Comparison of ENCODE assay signal across 10 cellular contexts in genomic region chr18:47397671-47398319, GRCh38.
A peak's percentile ranks its signal among the peaks of the same experiment; 100 is the strongest.
DNase-seq lines count a peak whose midpoint lies in the region; ATAC-seq and TF ChIP-seq lines count a peak whose summit lies in the region.
"Had no signal": no experiment of that assay in that cellular context is flagged by ENCODE, and none has a peak within 500 bp of the region (broad histone marks: within the 10 kb centered on the region; RNA-seq: fewer than 3 reads in every experiment).

No MANE protein-coding gene starts in this region.

- ATAC-seq in activated naive CD8-positive, alpha-beta T cell treated with anti-CD3 and anti-CD28 coated beads, Interleukin-2, amount 50 U/mL, for 24 hours, result no peak
- ATAC-seq in stimulated activated naive CD8-positive, alpha-beta T cell treated with anti-CD3 and anti-CD28 coated beads, Interleukin-15, Interleukin-2, amounts not matched to agents 100 U/mL and 50 U/mL, for 24 hours, result no peak
- ATAC-seq in GM21360 (IDR thresholded peaks at IDR 0.05; ENCODE audit: unreplicated experiment), result no peak
- no peak for ATAC-seq in GM18519 (IDR thresholded peaks at IDR 0.05; ENCODE audit: low FRiP score, unreplicated experiment)

- H3K4me3 ChIP-seq in NB4 (ENCODE audit: low read depth, low read length), result no peak overlapping the region

- no peaks in the 10 kb centered on the region for H3K9me3 Mint-ChIP-seq in activated naive CD8-positive, alpha-beta T cell treated with anti-CD3 and anti-CD28 coated beads, Interleukin-2, amount 50 U/mL, for 24 hours
- peaks cover 1% of the 10 kb centered on the region for H3K9me3 Mint-ChIP-seq in activated naive CD8-positive, alpha-beta T cell treated with anti-CD3 and anti-CD28 coated beads for 36 hours
- H3K9me3 Mint-ChIP-seq: T-helper 2 cell treated with Interferon-gamma antibody and Interleukin-4, amounts not matched to agents 5 μg/mL and 100 μg/mL, for 36 hours had no signal

- DNase-seq in activated naive CD8-positive, alpha-beta T cell treated with anti-CD3 and anti-CD28 coated beads, Interleukin-2, amount 50 U/mL, for 24 hours, result peak; percentile 26
- no peak for DNase-seq in activated naive CD8-positive, alpha-beta T cell treated with anti-CD3 and anti-CD28 coated beads for 36 hours
- DNase-seq in NB4 (ENCODE audit: low read depth), result peak; percentile 43
- DNase-seq in dermis blood vessel endothelial cell, result peak; percentile 19
- peak; percentile 12 for DNase-seq in stimulated activated naive CD8-positive, alpha-beta T cell treated with anti-CD3 and anti-CD28 coated beads, Interleukin-15, Interleukin-2, amounts not matched to agents 100 U/mL and 50 U/mL, for 24 hours
- no peak for DNase-seq in NCI-H345 (lab: John Stamatoyannopoulos, UW)

- H3K4me3 Mint-ChIP-seq in activated naive CD8-positive, alpha-beta T cell treated with anti-CD3 and anti-CD28 coated beads, Interleukin-2, amount 50 U/mL, for 24 hours, result no peak overlapping the region
- H3K4me3 Mint-ChIP-seq in activated naive CD8-positive, alpha-beta T cell treated with anti-CD3 and anti-CD28 coated beads for 36 hours, result no peak overlapping the region
- H3K4me3 Mint-ChIP-seq: central memory CD8-positive, alpha-beta T cell; T-helper 2 cell treated with Interferon-gamma antibody and Interleukin-4, amounts not matched to agents 5 μg/mL and 100 μg/mL, for 36 hours had no signal

- no peak for TF ChIP-seq POLR2A in NB4 (IDR thresholded peaks at IDR 0.05; ENCODE audit: extremely low read depth, insufficient read length)

- H3K36me3 Mint-ChIP-seq in activated naive CD8-positive, alpha-beta T cell treated with anti-CD3 and anti-CD28 coated beads, Interleukin-2, amount 50 U/mL, for 24 hours (ENCODE audit: low read depth), result no peaks in the 10 kb centered on the region
- H3K36me3 Mint-ChIP-seq in activated naive CD8-positive, alpha-beta T cell treated with anti-CD3 and anti-CD28 coated beads for 36 hours, result no peaks in the 10 kb centered on the region

- H3K4me1 Mint-ChIP-seq in activated naive CD8-positive, alpha-beta T cell treated with anti-CD3 and anti-CD28 coated beads, Interleukin-2, amount 50 U/mL, for 24 hours, result no peaks in the 10 kb centered on the region
- H3K4me1 Mint-ChIP-seq in activated naive CD8-positive, alpha-beta T cell treated with anti-CD3 and anti-CD28 coated beads for 36 hours, result no peaks in the 10 kb centered on the region
- H3K4me1 Mint-ChIP-seq: central memory CD8-positive, alpha-beta T cell had no signal

- H3K27me3 Mint-ChIP-seq in activated naive CD8-positive, alpha-beta T cell treated with anti-CD3 and anti-CD28 coated beads, Interleukin-2, amount 50 U/mL, for 24 hours, result peaks cover 3% of the 10 kb centered on the region
- peaks cover 8% of the 10 kb centered on the region for H3K27me3 Mint-ChIP-seq in activated naive CD8-positive, alpha-beta T cell treated with anti-CD3 and anti-CD28 coated beads for 36 hours

- TF ChIP-seq CTCF in NB4 (IDR thresholded peaks at IDR 0.05; ENCODE audit: low read depth, low read length), result peak; percentile 68

- H3K27ac Mint-ChIP-seq in activated naive CD8-positive, alpha-beta T cell treated with anti-CD3 and anti-CD28 coated beads, Interleukin-2, amount 50 U/mL, for 24 hours, result no peak overlapping the region
- no peak overlapping the region for H3K27ac Mint-ChIP-seq in activated naive CD8-positive, alpha-beta T cell treated with anti-CD3 and anti-CD28 coated beads for 36 hours
- H3K27ac Mint-ChIP-seq: T-helper 2 cell treated with Interferon-gamma antibody and Interleukin-4, amounts not matched to agents 5 μg/mL and 100 μg/mL, for 36 hours had no signal

Comparison
In these comparisons a context has a peak if more than half of its experiments do, and no peak if none do; other contexts are left out.
1. DNase-seq: peak in activated naive CD8-positive, alpha-beta T cell treated with anti-CD3 and anti-CD28 coated beads, Interleukin-2, amount 50 U/mL, for 24 hours (single experiment), NB4 (single experiment), dermis blood vessel endothelial cell (single experiment) and stimulated activated naive CD8-positive, alpha-beta T cell treated with anti-CD3 and anti-CD28 coated beads, Interleukin-15, Interleukin-2, amounts not matched to agents 100 U/mL and 50 U/mL, for 24 hours (single experiment); none in activated naive CD8-positive, alpha-beta T cell treated with anti-CD3 and anti-CD28 coated beads for 36 hours (single experiment) and NCI-H345 (single experiment).